Comparison of ENCODE assay signal across 9 cellular contexts in the genomic region with DNA sequence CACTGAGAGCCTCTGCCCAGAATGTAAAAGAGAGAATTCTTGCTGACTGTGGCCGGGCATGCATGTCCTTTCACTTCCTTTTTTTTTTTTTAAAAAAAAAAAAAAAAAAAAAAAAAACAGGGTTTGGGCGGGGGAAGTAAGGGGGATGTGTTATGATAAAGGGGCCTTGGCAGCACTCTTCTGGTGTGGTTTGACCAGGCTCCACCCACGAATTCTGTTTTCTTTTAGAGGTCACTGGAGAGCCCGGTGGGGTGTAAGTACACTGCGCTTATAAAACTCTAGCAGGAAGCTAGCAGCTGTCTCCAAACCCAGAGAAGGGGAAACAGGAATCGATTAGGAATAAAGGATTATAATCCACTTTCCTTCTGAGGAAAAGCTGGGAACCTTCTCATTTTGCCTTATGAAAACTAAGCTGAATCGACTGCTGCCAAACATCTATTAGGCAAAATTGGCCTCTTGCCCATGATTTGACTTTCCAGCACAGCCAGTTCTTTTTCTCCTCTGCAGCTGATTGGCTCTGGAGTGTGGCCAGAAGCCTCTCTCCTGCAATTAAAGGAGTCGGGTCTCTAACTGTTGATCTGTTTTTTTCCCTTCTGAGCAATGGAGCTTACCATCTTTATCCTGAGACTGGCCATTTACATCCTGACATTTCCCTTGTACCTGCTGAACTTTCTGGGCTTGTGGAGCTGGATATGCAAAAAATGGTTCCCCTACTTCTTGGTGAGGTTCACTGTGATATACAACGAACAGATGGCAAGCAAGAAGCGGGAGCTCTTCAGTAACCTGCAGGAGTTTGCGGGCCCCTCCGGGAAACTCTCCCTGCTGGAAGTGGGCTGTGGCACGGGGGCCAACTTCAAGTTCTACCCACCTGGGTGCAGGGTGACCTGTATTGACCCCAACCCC. TPM values are rescaled to one million over a fixed set of nuclear protein-coding genes. Genes with fewer than 3 reads are reported as not detected.
A peak's percentile ranks its signal among the peaks of the same experiment; 100 is the strongest.
DNase-seq lines count a peak whose midpoint lies in the region; ATAC-seq, FAIRE-seq and TF ChIP-seq lines count a peak whose summit lies in the region.
"Had no signal": no experiment of that assay in that cellular context is flagged by ENCODE, and none has a peak within 500 bp of the region (broad histone marks: within the 10 kb centered on the region; RNA-seq: fewer than 3 reads in every experiment).

No MANE protein-coding gene starts in this region.

- H3K79me2 ChIP-seq in SU-DHL-6 (ENCODE audit: insufficient read depth, low read length): peaks cover 39% of the 10 kb centered on the region

- intact Hi-C loops in lower lobe of right lung (cut with DNase I): no loop called here

- DNase-seq in AG10803 (ENCODE audit: low read depth) (peak; percentile 79), GM18507 (ENCODE audit: extremely low spot score, insufficient read length, low read depth) (peak; percentile 38), NCI-H128 (lab: John Stamatoyannopoulos, UW; ENCODE audit: unreplicated experiment) (peak; percentile 86), lower lobe of right lung (peak; percentile 87)

- ATAC-seq in HG02884 (IDR thresholded peaks at IDR 0.05; ENCODE audit: unreplicated experiment) (peak; percentile 78), lower lobe of right lung (peak; percentile 91 to 96)

- H3K4me2 ChIP-seq in SU-DHL-6 (ENCODE audit: low read depth, low read length, poor library complexity, severe bottlenecking): peak overlapping the region; percentile 99

- H3K9ac ChIP-seq in SU-DHL-6 (ENCODE audit: low read length) (peak overlapping the region; percentile 64), endocrine pancreas (ENCODE audit: control insufficient read depth, insufficient read depth, low read length) (peak overlapping the region; percentile 30), stomach smooth muscle (ENCODE audit: low read length in 2 of 2) (peak overlapping the region; percentile 72 to 78)

- peaks cover 5% of the 10 kb centered on the region for H3K4me1 ChIP-seq in endocrine pancreas (ENCODE audit: control insufficient read depth, insufficient read depth, low read length)
- peaks cover 43% of the 10 kb centered on the region for H3K4me1 ChIP-seq in lower lobe of right lung
- H3K4me1 ChIP-seq in stomach smooth muscle (ENCODE audit: control insufficient read depth, insufficient read depth, low read length): peaks cover 22% of the 10 kb centered on the region

- H3K4me3 ChIP-seq in AG10803 (ENCODE audit: low read length) (peak overlapping the region; percentile 43), SU-DHL-6 (ENCODE audit: insufficient read depth, low read length, poor library complexity, severe bottlenecking) (peak overlapping the region; percentile 57), endocrine pancreas (ENCODE audit: control insufficient read depth, insufficient read depth, low read length) (peak overlapping the region; percentile 83), lower lobe of right lung (peak overlapping the region; percentile 84), stomach smooth muscle (ENCODE audit: low read length in 2 of 2) (peak overlapping the region; percentile 89 to 97)

- H3K9me3 ChIP-seq in SU-DHL-6 (ENCODE audit: insufficient read depth, low read length): no peaks in the 10 kb centered on the region
- H3K9me3 ChIP-seq in endocrine pancreas (ENCODE audit: control insufficient read depth, low read length): no peaks in the 10 kb centered on the region
- no peaks in the 10 kb centered on the region for H3K9me3 ChIP-seq in lower lobe of right lung
- H3K9me3 ChIP-seq in stomach smooth muscle (ENCODE audit: control insufficient read depth in 2 of 2, low read length in 2 of 2): no peaks in the 10 kb centered on the region

- TF ChIP-seq CTCF in AG10803 (conservative IDR thresholded peaks at IDR 0.05; ENCODE audit: low read length): no peak
- no peak for TF ChIP-seq CTCF in SU-DHL-6 (IDR thresholded peaks at IDR 0.05; ENCODE audit: insufficient read depth, low read length, poor library complexity, severe bottlenecking)
- TF ChIP-seq CTCF in lower lobe of right lung (IDR thresholded peaks at IDR 0.05): no peak

- H3K27me3 ChIP-seq in SU-DHL-6 (ENCODE audit: low read length) (no peaks in the 10 kb centered on the region), endocrine pancreas (ENCODE audit: control insufficient read depth, insufficient read depth, low read length) (no peaks in the 10 kb centered on the region), lower lobe of right lung (ENCODE audit: low read depth) (no peaks in the 10 kb centered on the region), stomach smooth muscle (ENCODE audit: control insufficient read depth in 1 of 2, insufficient read depth in 2 of 2, low read length in 2 of 2) (no peaks in the 10 kb centered on the region)

- H3K36me3 ChIP-seq in SU-DHL-6 (ENCODE audit: low read length) (0 out of 2 replicates have a peak, but pooled peaks cover under 1% of the 10 kb centered on the region), endocrine pancreas (ENCODE audit: control insufficient read depth, insufficient read depth, low read length) (no peaks in the 10 kb centered on the region), lower lobe of right lung (peaks cover 6% of the 10 kb centered on the region), stomach smooth muscle (ENCODE audit: control insufficient read depth in 2 of 2, insufficient read depth in 2 of 2, low read length in 2 of 2) (peaks cover 0 to 3% of the 10 kb centered on the region in 2 donors)

- H3K27ac ChIP-seq in SU-DHL-6 (ENCODE audit: low read depth, low read length): peak overlapping the region; percentile 100
- H3K27ac ChIP-seq in lower lobe of right lung: peak overlapping the region; percentile 83
- peak overlapping the region; percentile 79 for H3K27ac ChIP-seq in stomach smooth muscle (ENCODE audit: low read length)

- peak; percentile 42 for FAIRE-seq in GM18507 (lab: Jason Lieb, UNC)
- FAIRE-seq: TTC549 had no signal

- no peaks in the 10 kb centered on the region for H4K20me1 ChIP-seq in SU-DHL-6 (ENCODE audit: low read depth, low read length)

- no peak overlapping the region for H2AFZ ChIP-seq in SU-DHL-6 (ENCODE audit: low read depth, low read length, severe bottlenecking)

- H3K9me2 ChIP-seq in SU-DHL-6 (replicated peaks; ENCODE audit: insufficient read depth, low read length): no peaks in the 10 kb centered on the region

- H3F3A ChIP-seq in SU-DHL-6 (ENCODE audit: insufficient read depth): peaks cover 70% of the 10 kb centered on the region

RNA-seq across cellular contexts. Expression of gene HIGD1C, which starts 27.7 kb away (rescaled TPM):
- total RNA-seq in lower lobe of right lung: not detected

Comparison
In these comparisons a context has a peak if more than half of its experiments do, and no peak if none do; other contexts are left out.
1. Peak in every context shown above with its lines: DNase-seq, ATAC-seq, H3K4me3 ChIP-seq and H3K27ac ChIP-seq.
2. H3K4me3 ChIP-seq: peak in every context shown above with its lines; median percentile 93 in stomach smooth muscle; 84 in lower lobe of right lung; 83 in endocrine pancreas; 57 in SU-DHL-6; 43 in AG10803.